Comparison of ENCODE assay signal across 22 cellular contexts in the genomic region with DNA sequence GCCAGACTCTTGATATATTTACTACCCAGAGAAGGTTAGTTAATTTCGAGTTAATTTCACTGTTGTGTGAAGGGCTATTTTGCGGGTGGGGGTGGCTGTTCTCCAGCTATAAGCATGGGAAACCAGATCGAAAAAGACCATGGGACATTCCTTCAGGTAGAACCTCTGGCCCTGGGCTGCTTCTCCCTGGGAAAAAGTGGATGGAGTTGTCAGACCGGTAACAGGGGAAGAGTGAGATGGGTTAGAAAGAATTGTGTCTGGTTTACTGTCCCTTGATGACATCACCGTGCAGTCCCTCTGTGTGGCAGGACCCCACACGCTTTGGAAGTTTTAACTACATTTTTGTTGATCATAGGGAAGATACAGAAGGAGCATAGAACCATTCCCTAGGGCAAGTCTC.
A peak's percentile ranks its signal among the peaks of the same experiment; 100 is the strongest.
DNase-seq lines count a peak whose midpoint lies in the region; ATAC-seq and TF ChIP-seq lines count a peak whose summit lies in the region.
"Had no signal": no experiment of that assay in that cellular context is flagged by ENCODE, and none has a peak within 500 bp of the region (broad histone marks: within the 10 kb centered on the region; RNA-seq: fewer than 3 reads in every experiment).

No MANE protein-coding gene starts in this region.

- H2BK12ac ChIP-seq in trophoblast cell (ENCODE audit: low read length), result no peak overlapping the region

- peaks cover 4% of the 10 kb centered on the region for H3K79me1 ChIP-seq in trophoblast cell (ENCODE audit: low read length)

- no peaks in the 10 kb centered on the region for H3K9me3 ChIP-seq in trophoblast cell (ENCODE audit: insufficient read depth, low read depth, low read length)
- H3K9me3 ChIP-seq: BE2C, BLaER1 had no signal

- peak overlapping the region; percentile 43 for H3K4me2 ChIP-seq in trophoblast cell (ENCODE audit: low read length)
- H3K4me2 ChIP-seq: BLaER1 had no signal

- no peak overlapping the region for H2BK120ac ChIP-seq in trophoblast cell (ENCODE audit: insufficient read depth, low read length, poor library complexity)

- no peak overlapping the region for H3K4ac ChIP-seq in trophoblast cell (ENCODE audit: low read depth, low read length)

- H3K23ac ChIP-seq in trophoblast cell (ENCODE audit: low read length), result no peak overlapping the region

- peaks cover 4% of the 10 kb centered on the region; the same call in 1 of the 2 replicates for H3K36me3 Mint-ChIP-seq in WTC11
- H3K36me3 Mint-ChIP-seq: CD14-positive monocyte; CD4-positive, alpha-beta memory T cell; CD4-positive, CD25-positive, alpha-beta regulatory T cell; CD8-positive, alpha-beta memory T cell had no signal

- WGBS in trophoblast cell (ENCODE audit: extremely low coverage, insufficient coverage, insufficient read length), result no CpG with 5 or more reads among the region's 6 CpGs

- peaks cover 5 to 16% of the 10 kb centered on the region in 2 experiments for H3K4me1 ChIP-seq in trophoblast cell (ENCODE audit: control insufficient read depth in 1 of 2, insufficient read depth in 2 of 2, low read length in 2 of 2)
- H3K4me1 ChIP-seq: BE2C, BLaER1 had no signal

- H3K18ac ChIP-seq in trophoblast cell (ENCODE audit: low read length), result no peak overlapping the region

- CTCF ChIA-PET in WTC11 (lab: Charles Lee), result no interaction called here

- H3K14ac ChIP-seq in trophoblast cell (ENCODE audit: low read length), result no peak overlapping the region

- H3K4me1 Mint-ChIP-seq in WTC11, result peaks cover 34% of the 10 kb centered on the region
- H3K4me1 Mint-ChIP-seq: CD14-positive monocyte; CD4-positive, CD25-positive, alpha-beta regulatory T cell; CD8-positive, alpha-beta memory T cell had no signal

- no peak overlapping the region for H4K91ac ChIP-seq in trophoblast cell (ENCODE audit: low read depth, low read length)

- H3K27ac Mint-ChIP-seq in WTC11, result no peak overlapping the region
- H3K27ac Mint-ChIP-seq: CD14-positive monocyte; CD4-positive, alpha-beta memory T cell; CD4-positive, CD25-positive, alpha-beta regulatory T cell; CD8-positive, alpha-beta memory T cell had no signal

- peak overlapping the region; percentile 54 for H3K27ac ChIP-seq in caudate nucleus (ENCODE audit: low read depth, low read length)
- peak overlapping the region; percentile 51 for H3K27ac ChIP-seq in trophoblast cell (ENCODE audit: low read depth, low read length)
- H3K27ac ChIP-seq: BLaER1 had no signal

- ATAC-seq in HG03139 (IDR thresholded peaks at IDR 0.05; ENCODE audit: unreplicated experiment), result no peak
- no peak for ATAC-seq in WTC11

- peaks cover 16% of the 10 kb centered on the region for H3K9me3 Mint-ChIP-seq in WTC11

- no peak overlapping the region for H3K9ac ChIP-seq in trophoblast cell (ENCODE audit: low read length)
- H3K9ac ChIP-seq: BLaER1 had no signal

- H4K8ac ChIP-seq in trophoblast cell (ENCODE audit: low read depth, low read length), result no peak overlapping the region

- H2AFZ ChIP-seq in trophoblast cell (ENCODE audit: insufficient read depth, low read length, poor library complexity), result no peak overlapping the region

- no peaks in the 10 kb centered on the region for H3K79me2 ChIP-seq in trophoblast cell (ENCODE audit: control insufficient read depth, insufficient read depth, low read length, poor library complexity)

- DNase-seq in ELF-1 (ENCODE audit: low read depth, low spot score) (peak; percentile 72), caudate nucleus (lab: John Stamatoyannopoulos, UW) (no peak), trophoblast cell (no peak), WTC11 (ENCODE audit: low spot score) (no peak)
- DNase-seq: 8988T; ACHN; BE2C; C1 segment of cervical spinal cord; CD4-positive, alpha-beta memory T cell; CD4-positive, CD25-positive, alpha-beta regulatory T cell; CD8-positive, alpha-beta memory T cell; COR-L47; DMS 273 treated with DMSO at 0.1 percent for 48 hours; DMS153; DMS53; DMS79; DND-41; EL; GF-D8 had no signal

- no peak overlapping the region for H3K4me3 Mint-ChIP-seq in WTC11
- H3K4me3 Mint-ChIP-seq: CD14-positive monocyte; CD4-positive, alpha-beta memory T cell; CD4-positive, CD25-positive, alpha-beta regulatory T cell; CD8-positive, alpha-beta memory T cell had no signal

- no peak overlapping the region for H2BK5ac ChIP-seq in trophoblast cell (ENCODE audit: low read depth, low read length, poor library complexity)

- no peak overlapping the region for H3K4me3 ChIP-seq in trophoblast cell (ENCODE audit: low read depth, low read length)
- H3K4me3 ChIP-seq: BLaER1 had no signal

- no peaks in the 10 kb centered on the region for H3K27me3 ChIP-seq in trophoblast cell (ENCODE audit: insufficient read depth, low read length)
- H3K27me3 ChIP-seq: BE2C, BLaER1 had no signal

- no peak overlapping the region for H2AK5ac ChIP-seq in trophoblast cell (ENCODE audit: low read length)

- H3K27me3 Mint-ChIP-seq in WTC11 (ENCODE audit: low read depth), result peaks cover 17% of the 10 kb centered on the region
- H3K27me3 Mint-ChIP-seq: CD4-positive, alpha-beta memory T cell; CD4-positive, CD25-positive, alpha-beta regulatory T cell; CD8-positive, alpha-beta memory T cell had no signal

- POLR2A ChIA-PET in WTC11 (lab: Charles Lee), result no interaction called here

- no peaks in the 10 kb centered on the region for H3K36me3 ChIP-seq in trophoblast cell (ENCODE audit: control insufficient read depth in 1 of 2, insufficient read depth in 2 of 2, low read length in 2 of 2)
- H3K36me3 ChIP-seq: BE2C, BLaER1 had no signal

- TF ChIP-seq CTCF in WTC11 (IDR thresholded peaks at IDR 0.05), result no peak

- H4K12ac ChIP-seq in trophoblast cell (ENCODE audit: low read depth, low read length), result no peak overlapping the region

TF ChIP-seq in WTC11, 78 proteins besides CTCF, POLR2A, EP300 and RAD21:
- TF ChIP-seq ZNF671 (CRISPR knock-in tag; IDR thresholded peaks at IDR 0.05) (no peak), RORB (CRISPR knock-in tag; IDR thresholded peaks at IDR 0.05) (no peak), JUN (CRISPR knock-in tag; IDR thresholded peaks at IDR 0.05) (no peak)
- TF ChIP-seq, protein P1, sequence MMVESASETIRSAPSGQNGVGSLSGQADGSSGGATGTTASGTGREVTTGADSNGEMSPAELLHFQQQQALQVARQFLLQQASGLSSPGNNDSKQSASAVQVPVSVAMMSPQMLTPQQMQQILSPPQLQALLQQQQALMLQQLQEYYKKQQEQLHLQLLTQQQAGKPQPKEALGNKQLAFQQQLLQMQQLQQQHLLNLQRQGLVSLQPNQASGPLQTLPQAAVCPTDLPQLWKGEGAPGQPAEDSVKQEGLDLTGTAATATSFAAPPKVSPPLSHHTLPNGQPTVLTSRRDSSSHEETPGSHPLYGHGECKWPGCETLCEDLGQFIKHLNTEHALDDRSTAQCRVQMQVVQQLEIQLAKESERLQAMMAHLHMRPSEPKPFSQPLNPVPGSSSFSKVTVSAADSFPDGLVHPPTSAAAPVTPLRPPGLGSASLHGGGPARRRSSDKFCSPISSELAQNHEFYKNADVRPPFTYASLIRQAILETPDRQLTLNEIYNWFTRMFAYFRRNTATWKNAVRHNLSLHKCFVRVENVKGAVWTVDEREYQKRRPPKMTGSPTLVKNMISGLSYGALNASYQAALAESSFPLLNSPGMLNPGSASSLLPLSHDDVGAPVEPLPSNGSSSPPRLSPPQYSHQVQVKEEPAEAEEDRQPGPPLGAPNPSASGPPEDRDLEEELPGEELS (CRISPR knock-in tag; IDR thresholded peaks at IDR 0.05), result no peak
- TF ChIP-seq, protein P2, sequence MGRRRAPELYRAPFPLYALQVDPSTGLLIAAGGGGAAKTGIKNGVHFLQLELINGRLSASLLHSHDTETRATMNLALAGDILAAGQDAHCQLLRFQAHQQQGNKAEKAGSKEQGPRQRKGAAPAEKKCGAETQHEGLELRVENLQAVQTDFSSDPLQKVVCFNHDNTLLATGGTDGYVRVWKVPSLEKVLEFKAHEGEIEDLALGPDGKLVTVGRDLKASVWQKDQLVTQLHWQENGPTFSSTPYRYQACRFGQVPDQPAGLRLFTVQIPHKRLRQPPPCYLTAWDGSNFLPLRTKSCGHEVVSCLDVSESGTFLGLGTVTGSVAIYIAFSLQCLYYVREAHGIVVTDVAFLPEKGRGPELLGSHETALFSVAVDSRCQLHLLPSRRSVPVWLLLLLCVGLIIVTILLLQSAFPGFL (CRISPR knock-in tag; IDR thresholded peaks at IDR 0.05; ENCODE audit: borderline replicate concordance), result no peak
